18 cellular contexts compared by ENCODE assay signal in the genomic region with DNA sequence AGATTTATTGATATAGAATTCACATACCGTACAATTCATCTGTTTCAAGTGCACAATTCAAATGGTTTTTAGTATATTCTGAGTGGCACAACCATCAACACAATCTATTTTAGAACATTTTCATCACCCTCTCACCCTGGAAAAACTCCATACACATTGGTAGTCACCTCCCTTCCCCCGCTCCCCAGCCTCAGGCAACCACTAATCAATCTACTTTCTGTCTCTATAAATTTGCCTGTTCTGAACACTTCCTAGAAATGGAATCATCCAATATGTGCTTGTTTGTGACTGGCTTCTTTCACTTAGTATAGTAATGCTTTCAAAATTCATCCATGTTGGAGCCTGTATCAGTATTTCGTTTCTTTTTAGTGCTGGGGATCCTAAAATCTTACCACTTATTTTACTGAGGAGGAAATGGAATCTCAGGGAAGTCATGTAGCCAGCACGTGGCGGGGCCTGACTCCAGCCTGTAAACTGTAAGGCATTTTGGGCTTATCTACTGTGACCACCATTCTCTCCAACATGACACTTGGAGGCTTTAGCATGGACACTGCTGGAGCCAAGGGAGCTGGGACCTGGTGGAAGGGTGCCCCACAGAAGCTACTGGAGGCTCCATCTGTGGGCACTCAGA. TPM values are rescaled to one million over a fixed set of nuclear protein-coding genes. Genes with fewer than 3 reads are reported as not detected.
DNase-seq lines count a peak whose midpoint lies in the region; ATAC-seq and TF ChIP-seq lines count a peak whose summit lies in the region.
"Had no signal": no experiment of that assay in that cellular context is flagged by ENCODE, and none has a peak within 500 bp of the region (broad histone marks: within the 10 kb centered on the region; RNA-seq: fewer than 3 reads in every experiment).

No MANE protein-coding gene starts in this region.

- no peak for ATAC-seq in activated naive CD8-positive, alpha-beta T cell treated with anti-CD3 and anti-CD28 coated beads, Interleukin-2, amount 50 U/mL, for 24 hours
- ATAC-seq in psoas muscle (no peak), mucosa of descending colon (no peak)

- peak overlapping the region in 2 of 3 donors; percentile 65 to 88 for H3K27ac Mint-ChIP-seq in IgD-negative memory B cell
- H3K27ac Mint-ChIP-seq in activated naive CD8-positive, alpha-beta T cell treated with anti-CD3 and anti-CD28 coated beads, Interleukin-2, amount 50 U/mL, for 24 hours = peak overlapping the region; percentile 98

- H3K36me3 ChIP-seq in psoas muscle (ENCODE audit: insufficient read depth in 1 of 2, low read depth in 1 of 2) (peaks cover 0 to 22% of the 10 kb centered on the region in 2 donors), mucosa of descending colon (ENCODE audit: low read depth) (no peaks in the 10 kb centered on the region)

- peak overlapping the region; percentile 98 for H3K27ac ChIP-seq in psoas muscle
- H3K27ac ChIP-seq: upper lobe of left lung had no signal

- no peak overlapping the region for H3K4me3 ChIP-seq in psoas muscle
- no peak overlapping the region for H3K4me3 ChIP-seq in mucosa of descending colon
- H3K4me3 ChIP-seq: upper lobe of left lung had no signal

- peaks cover 3% of the 10 kb centered on the region for H3K36me3 Mint-ChIP-seq in IgD-negative memory B cell
- H3K36me3 Mint-ChIP-seq in activated naive CD8-positive, alpha-beta T cell treated with anti-CD3 and anti-CD28 coated beads, Interleukin-2, amount 50 U/mL, for 24 hours (ENCODE audit: low read depth) = peaks cover 24% of the 10 kb centered on the region

- no peaks in the 10 kb centered on the region for H3K27me3 ChIP-seq in psoas muscle (ENCODE audit: insufficient read depth in 3 of 3, low read length in 2 of 3)
- H3K27me3 ChIP-seq: upper lobe of left lung had no signal

- WGBS in psoas muscle, 3 donors = 65 to 84% (median 66%) methylated on average over 5 of the region's 5 CpGs

- peaks cover 32 to 58% (median 57%) of the 10 kb centered on the region in 3 donors for H3K4me1 Mint-ChIP-seq in IgD-negative memory B cell
- H3K4me1 Mint-ChIP-seq in activated naive CD8-positive, alpha-beta T cell treated with anti-CD3 and anti-CD28 coated beads, Interleukin-2, amount 50 U/mL, for 24 hours = peaks cover 92% of the 10 kb centered on the region

- H3K4me3 Mint-ChIP-seq in IgD-negative memory B cell = peak overlapping the region in 1 of 4 donors; percentile 82
- no peak overlapping the region for H3K4me3 Mint-ChIP-seq in activated naive CD8-positive, alpha-beta T cell treated with anti-CD3 and anti-CD28 coated beads, Interleukin-2, amount 50 U/mL, for 24 hours

- H3K9me3 Mint-ChIP-seq in IgD-negative memory B cell = no peaks in the 10 kb centered on the region
- H3K9me3 Mint-ChIP-seq in activated naive CD8-positive, alpha-beta T cell treated with anti-CD3 and anti-CD28 coated beads, Interleukin-2, amount 50 U/mL, for 24 hours = no peaks in the 10 kb centered on the region

- peaks cover 42% of the 10 kb centered on the region for H3K4me1 ChIP-seq in psoas muscle
- H3K4me1 ChIP-seq in mucosa of descending colon (ENCODE audit: low read depth) = no peaks in the 10 kb centered on the region
- H3K4me1 ChIP-seq: upper lobe of left lung had no signal

- H3K27me3 Mint-ChIP-seq in IgD-negative memory B cell = no peaks in the 10 kb centered on the region
- H3K27me3 Mint-ChIP-seq in activated naive CD8-positive, alpha-beta T cell treated with anti-CD3 and anti-CD28 coated beads, Interleukin-2, amount 50 U/mL, for 24 hours = no peaks in the 10 kb centered on the region

- TF ChIP-seq CTCF in psoas muscle (IDR thresholded peaks at IDR 0.05) (no peak), mucosa of descending colon (IDR thresholded peaks at IDR 0.05) (no peak)

- H3K9me3 ChIP-seq in psoas muscle (no peaks in the 10 kb centered on the region), mucosa of descending colon (no peaks in the 10 kb centered on the region)
- H3K9me3 ChIP-seq: upper lobe of left lung had no signal

- intact Hi-C loops in psoas muscle (cut with DNase I) = loop anchor here in 1 of 2 donors (5.0 kb wide), 1 partner anchor 63 kb away; no protein-coding TSS in a partner anchor
- intact Hi-C loops in mucosa of descending colon (cut with DNase I, micrococcal nuclease) = no loop called here

- peak; percentile 47 for DNase-seq in activated CD8-positive, alpha-beta memory T cell treated with anti-CD3 and anti-CD28 coated beads for 24 hours
- no peak for DNase-seq in activated CD8-positive, alpha-beta memory T cell treated with anti-CD3 and anti-CD28 coated beads, Interleukin-2, amount 50 U/mL, for 4 hours
- no peak for DNase-seq in activated naive CD8-positive, alpha-beta T cell treated with anti-CD3 and anti-CD28 coated beads, Interleukin-2, amount 50 U/mL, for 24 hours
- DNase-seq in psoas muscle (no peak), D341Med (ENCODE audit: low spot score) (no peak), mucosa of descending colon (no peak), DMS153 (lab: John Stamatoyannopoulos, UW) (no peak)
- DNase-seq: amniotic stem cell, cerebellar nuclear complex, foreskin melanocyte, GOT3, Karpas-422, NCI-H1417 treated with DMSO at 0.1 percent for 48 hours, Right ventricle myocardium superior, upper lobe of left lung had no signal

RNA-seq across cellular contexts. Expression of a gene that starts 0.9 kb away (rescaled TPM):
- polyA plus RNA-seq in IgD-negative memory B cell (0.19 TPM), psoas muscle (100 to 1,000 TPM in 2 of 3 donors, 1 to 10 TPM in 1; 8.9 to 587 (median 330) TPM)
- total RNA-seq in psoas muscle (100 to 1,000 TPM in 3 of 4 donors, 10 to 100 TPM in 1; 53.8 to 299 (median 169) TPM), mucosa of descending colon (1 to 10 TPM in 2 of 3 donors, under 1 TPM in 1; 0.90 to 2.8 (median 2.2) TPM)

RNA-seq across cellular contexts. Expression of a gene that starts 27.1 kb away (rescaled TPM):
- polyA plus RNA-seq in IgD-negative memory B cell (1,475 TPM), psoas muscle (10 to 100 TPM; 11.8 to 90.6 (median 89.6) TPM)
- total RNA-seq in psoas muscle (10 to 100 TPM; 40.8 to 99.5 (median 66.1) TPM), mucosa of descending colon (10 to 100 TPM; 36.4 to 61.3 (median 39.9) TPM)
- polyA plus RNA-seq: neural cell had no signal

RNA-seq across cellular contexts. Expression of a gene that starts 59.0 kb away (rescaled TPM):
- polyA plus RNA-seq in IgD-negative memory B cell = 0.35 TPM
- total RNA-seq in psoas muscle = not detected
- under 1 TPM in 1 of 3 donors, not detected in 2; 0.03 TPM for polyA plus RNA-seq in psoas muscle
- not detected for total RNA-seq in mucosa of descending colon
- total RNA-seq: Right ventricle myocardium superior had no signal
- polyA plus RNA-seq: liver, neural cell had no signal

Comparison
In these comparisons a context has a peak if more than half of its experiments do, and no peak if none do; other contexts are left out.
1. RNA of a gene that starts 0.9 kb away (total RNA-seq): 53.8 to 299 TPM in psoas muscle; 0.90 to 2.8 TPM in mucosa of descending colon; every median in the first group is over 10 times any median in the second.